In the genomic region with DNA sequence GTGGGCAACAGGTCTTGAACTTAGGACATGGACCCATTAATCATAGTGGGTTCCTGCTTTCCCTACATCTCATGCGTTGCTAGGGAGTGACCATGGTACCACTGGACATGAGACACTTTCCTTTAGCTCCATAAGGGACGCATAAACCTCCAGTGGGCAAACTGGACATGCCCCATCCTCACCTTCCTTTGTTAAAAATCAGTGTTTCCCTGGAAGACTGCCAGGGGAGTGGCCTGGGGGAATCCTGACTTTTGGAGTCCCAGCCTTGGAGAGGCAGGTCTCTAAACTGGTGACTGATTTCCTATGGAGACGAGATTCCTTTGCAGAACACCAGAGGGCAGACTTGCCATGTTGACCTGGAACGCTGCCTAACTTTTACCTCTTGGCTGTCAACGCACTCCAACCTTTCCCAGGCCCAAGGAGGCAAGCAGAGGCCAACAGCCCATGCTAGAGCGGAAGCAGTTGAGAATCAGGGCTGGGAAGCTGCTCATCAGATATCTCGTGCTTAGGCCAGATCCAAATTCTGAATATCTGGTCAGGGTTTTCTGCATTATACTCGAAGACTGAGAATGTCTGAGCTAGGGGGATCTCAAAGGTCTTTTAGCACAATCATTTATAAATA, we compare ENCODE assay signal across 8 cellular contexts. TPM values are rescaled to one million over a fixed set of nuclear protein-coding genes. Genes with fewer than 3 reads are reported as not detected.
DNase-seq lines count a peak whose midpoint lies in the region; ATAC-seq, FAIRE-seq and TF ChIP-seq lines count a peak whose summit lies in the region.

No MANE protein-coding gene starts in this region.

- intact Hi-C loops in pancreas (cut with DNase I) = loop anchor here in 2 of 3 donors (5.0 to 10.0 kb wide), 3 partner anchors 75 to 103 kb away; no protein-coding TSS in a partner anchor

- TF ChIP-seq CTCF in GM12865 (IDR thresholded peaks at IDR 0.05; ENCODE audit: insufficient read depth, low read depth, low read length, missing control alignments) (peak; percentile 75), pancreas (IDR thresholded peaks at IDR 0.05) (peak; percentile 64 to 78 (median 73))

- H3K27ac ChIP-seq in pancreas = peak overlapping the region in 1 of 4 donors; percentile 15

- H3K27me3 ChIP-seq in pancreas = no peaks in the 10 kb centered on the region

- H3K9me3 ChIP-seq in pancreas = no peaks in the 10 kb centered on the region

- DNase-seq in 8988T (peak; percentile 85), GM12865 (ENCODE audit: low read depth) (peak; percentile 79), HTR-8/SVneo (ENCODE audit: insufficient read length, low spot score) (peak; percentile 65), RCC 7860 (ENCODE audit: low spot score) (peak; percentile 46), frontal cortex (ENCODE audit: low spot score in 2 of 2) (peak; percentile 61 to 85), pancreas (peak in 4 of 6 donors; percentile 73 to 88 (median 78)), NCI-H1048 (lab: John Stamatoyannopoulos, UW) (no peak)
- peak; percentile 17 for DNase-seq in activated gamma-delta T cell treated with anti-CD3 and anti-CD28 coated beads, Interleukin-2, amount 50 U/mL, for 16 hours (ENCODE audit: low read depth)

- FAIRE-seq in HTR-8/SVneo (lab: Jason Lieb, UNC) = peak; percentile 79
- FAIRE-seq in RCC 7860 (lab: Jason Lieb, UNC) = no peak
- no peak for FAIRE-seq in frontal cortex (lab: Jason Lieb, UNC)
- no peak for FAIRE-seq in pancreas (lab: Jason Lieb, UNC)

- ATAC-seq in pancreas = peak; percentile 89 to 97 (median 94)

- peaks cover 0 to 4% (median 0%) of the 10 kb centered on the region in 3 donors for H3K4me1 ChIP-seq in pancreas

- WGBS in pancreas, 2 donors = 19 to 28% methylated on average over 8 of the region's 8 CpGs

- no peaks in the 10 kb centered on the region for H3K36me3 ChIP-seq in pancreas

- H3K4me3 ChIP-seq in GM12865 (ENCODE audit: low read depth, low read length) = no peak overlapping the region
- H3K4me3 ChIP-seq in pancreas = no peak overlapping the region

RNA-seq across cellular contexts. Expression of a gene that starts 2.6 kb away (rescaled TPM):
- total RNA-seq in frontal cortex (not detected), pancreas (under 1 TPM in 2 of 6 donors, not detected in 4; 0.09 to 0.43 TPM)
- polyA plus RNA-seq in pancreas = under 1 TPM; 0.08 to 0.14 TPM

RNA-seq across cellular contexts. Expression of a gene that starts 36.4 kb away (rescaled TPM):
- total RNA-seq in frontal cortex = 2.4 TPM
- 10 to 100 TPM in 5 of 6 donors, 1 to 10 TPM in 1; 9.0 to 29.2 (median 13.4) TPM for total RNA-seq in pancreas
- polyA plus RNA-seq in pancreas = 10 to 100 TPM; 20.3 to 31.4 TPM
